In genomic region chr16:67943619-67944503, GRCh38 we compare ENCODE assay signal across 10 cellular contexts. TPM values are rescaled to one million over a fixed set of nuclear protein-coding genes. Genes with fewer than 3 reads are reported as not detected.
DNase-seq lines count a peak whose midpoint lies in the region; ATAC-seq, FAIRE-seq and TF ChIP-seq lines count a peak whose summit lies in the region.
"Had no signal": no experiment of that assay in that cellular context is flagged by ENCODE, and none has a peak within 500 bp of the region (broad histone marks: within the 10 kb centered on the region; RNA-seq: fewer than 3 reads in every experiment).

LCAT (minus strand) TSS chr16:67944120; CDS start chr16:67944101, 19 bp downstream.

- no peaks in the 10 kb centered on the region for H3K9me3 ChIP-seq in astrocyte (ENCODE audit: insufficient read depth, low read depth, low read length)
- H3K9me3 ChIP-seq in sigmoid colon = no peaks in the 10 kb centered on the region
- no peaks in the 10 kb centered on the region for H3K9me3 ChIP-seq in BE2C

- no peak for ATAC-seq in GM18861 (IDR thresholded peaks at IDR 0.05; ENCODE audit: unreplicated experiment)
- ATAC-seq: PC-3 had no signal

- H3K27me3 ChIP-seq in astrocyte (ENCODE audit: insufficient read depth, low read length) = no peaks in the 10 kb centered on the region
- H3K27me3 ChIP-seq in sigmoid colon = no peaks in the 10 kb centered on the region
- no peaks in the 10 kb centered on the region for H3K27me3 ChIP-seq in BE2C

- peaks cover 50% of the 10 kb centered on the region for H3K36me3 ChIP-seq in astrocyte (ENCODE audit: insufficient read depth, low read length)
- H3K36me3 ChIP-seq in sigmoid colon = peaks cover 38 to 78% (median 51%) of the 10 kb centered on the region in 4 donors
- no peaks in the 10 kb centered on the region for H3K36me3 ChIP-seq in BE2C

- peaks cover 13% of the 10 kb centered on the region for H3K27me3 Mint-ChIP-seq in HFFc6 (ENCODE audit: insufficient read depth)
- H3K27me3 Mint-ChIP-seq in astrocyte (ENCODE audit: low read depth, unreplicated experiment) = no peaks in the 10 kb centered on the region
- H3K27me3 Mint-ChIP-seq: dendritic cell treated with granulocyte-macrophage colony-stimulating factor and Interleukin-4, amounts not matched to agents 40 ng/mL and 50 ng/mL, for 4 days had no signal

- H3K4me2 ChIP-seq in astrocyte (ENCODE audit: low read length) = peak within 1 kb of the TSS; percentile 25

- H3K79me2 ChIP-seq in astrocyte (ENCODE audit: insufficient read depth, low read length) = peaks cover 14% of the 10 kb centered on the region

- TF ChIP-seq CTCF in HFFc6 (IDR thresholded peaks at IDR 0.05) = no peak
- no peak for TF ChIP-seq CTCF in astrocyte (IDR thresholded peaks at IDR 0.05; ENCODE audit: insufficient read depth, low read depth, low read length)
- no peak for TF ChIP-seq CTCF in sigmoid colon (IDR thresholded peaks at IDR 0.05)
- TF ChIP-seq CTCF in BE2C (IDR thresholded peaks at IDR 0.05; ENCODE audit: low read depth, low read length) = no peak

- peak within 1 kb of the TSS; percentile 27 for H3K9ac ChIP-seq in astrocyte (ENCODE audit: low read length)

- TF ChIP-seq EP300 in sigmoid colon (IDR thresholded peaks at IDR 0.05) = no peak

- H3K36me3 Mint-ChIP-seq in HFFc6 (ENCODE audit: low read depth) (peaks cover 21% of the 10 kb centered on the region; the same call in 1 of the 2 replicates), astrocyte (ENCODE audit: low read depth, unreplicated experiment) (peaks cover 13% of the 10 kb centered on the region)

- no peak for DNase-seq in HFFc6
- DNase-seq in astrocyte (ENCODE audit: low read depth) = no peak
- DNase-seq in hippocampal formation (lab: John Stamatoyannopoulos, UW) = peak; percentile 70 to 85
- peak; percentile 92 for DNase-seq in sigmoid colon
- no peak for DNase-seq in BE2C
- no peak for DNase-seq in NCI-H1417 treated with DMSO at 0.1 percent for 48 hours (lab: John Stamatoyannopoulos, UW)
- no peak for DNase-seq in NCI-H1436 treated with DMSO at 0.1 percent for 48 hours (lab: John Stamatoyannopoulos, UW)
- DNase-seq: PC-3 had no signal

- H4K20me1 ChIP-seq in astrocyte (ENCODE audit: insufficient read depth, low read length) = peaks cover 89% of the 10 kb centered on the region

- H3K4me3 ChIP-seq in astrocyte (ENCODE audit: insufficient read depth, low read depth, low read length) (no peak within 1 kb of the TSS), sigmoid colon (peak within 1 kb of the TSS in 2 of 4 donors; percentile 6 to 7), BE2C (ENCODE audit: low read depth, low read length) (no peak within 1 kb of the TSS)

- 26 to 70% methylated on average over 23 of the region's 23 CpGs for WGBS in sigmoid colon, 2 donors

- H3K4me1 Mint-ChIP-seq in HFFc6 (ENCODE audit: low read depth) (no peaks in the 10 kb centered on the region), astrocyte (ENCODE audit: low read depth, unreplicated experiment) (no peaks in the 10 kb centered on the region)

- peaks cover 15% of the 10 kb centered on the region for H3K4me1 ChIP-seq in astrocyte (ENCODE audit: insufficient read depth, low read length)
- peaks cover 0 to 46% (median 38%) of the 10 kb centered on the region in 4 donors for H3K4me1 ChIP-seq in sigmoid colon
- H3K4me1 ChIP-seq in BE2C = peaks cover 7% of the 10 kb centered on the region

- intact Hi-C loops in sigmoid colon (cut with DNase I) = no loop called here

- no peaks in the 10 kb centered on the region for H3K9me3 Mint-ChIP-seq in HFFc6
- H3K9me3 Mint-ChIP-seq in astrocyte (ENCODE audit: unreplicated experiment) = no peaks in the 10 kb centered on the region
- H3K9me3 Mint-ChIP-seq: dendritic cell treated with granulocyte-macrophage colony-stimulating factor and Interleukin-4, amounts not matched to agents 40 ng/mL and 50 ng/mL, for 4 days had no signal

- H3K4me3 Mint-ChIP-seq in HFFc6 = no peak within 1 kb of the TSS
- H3K4me3 Mint-ChIP-seq in astrocyte (ENCODE audit: unreplicated experiment) = no peak within 1 kb of the TSS
- H3K4me3 Mint-ChIP-seq: dendritic cell treated with granulocyte-macrophage colony-stimulating factor and Interleukin-4, amounts not matched to agents 40 ng/mL and 50 ng/mL, for 4 days had no signal

- H3K27ac ChIP-seq in astrocyte (ENCODE audit: low read depth, low read length) = no peak within 1 kb of the TSS
- peak within 1 kb of the TSS; percentile 70 to 85 (median 84) for H3K27ac ChIP-seq in sigmoid colon

- H3K27ac Mint-ChIP-seq in HFFc6 (no peak within 1 kb of the TSS), astrocyte (ENCODE audit: unreplicated experiment) (peak within 1 kb of the TSS; percentile 4)
- H3K27ac Mint-ChIP-seq: dendritic cell treated with granulocyte-macrophage colony-stimulating factor and Interleukin-4, amounts not matched to agents 40 ng/mL and 50 ng/mL, for 4 days had no signal

- H2AFZ ChIP-seq in astrocyte (ENCODE audit: low read depth, low read length) = no peak within 1 kb of the TSS

- TF ChIP-seq POLR2A in sigmoid colon (IDR thresholded peaks at IDR 0.05) = no peak

- FAIRE-seq in astrocyte (lab: Jason Lieb, UNC) = no peak

RNA-seq across cellular contexts. Expression of gene LCAT, which starts in this region (rescaled TPM):
- 10 to 100 TPM; 17.6 to 21.8 (median 19.8) TPM for total RNA-seq in HFFc6 (2021; fragmentation: NEBNext Ultra II Directional; extraction: Animal tissue kit (Norgen Biotek cat#: 25700))
- 33.7 and 37.9 TPM in 2 replicates for total RNA-seq in astrocyte
- total RNA-seq in sigmoid colon = 10 to 100 TPM; 10.4 to 31.0 (median 15.2) TPM
- 1 to 10 TPM in 2 of 3 donors, under 1 TPM in 1; 0.60 to 5.5 (median 1.6) TPM for polyA plus RNA-seq in sigmoid colon
- polyA plus RNA-seq in BE2C (2012; ENCODE audit: insufficient read depth, insufficient read length, low read depth) = 3.6 TPM

Comparison
In these comparisons a context has a peak if more than half of its experiments do, and no peak if none do; other contexts are left out.
1. DNase-seq: peak in hippocampal formation (2 of 2) and sigmoid colon (single experiment); none in HFFc6 (single experiment), astrocyte (single experiment), BE2C (single experiment), NCI-H1417 treated with DMSO at 0.1 percent for 48 hours (single experiment) and NCI-H1436 treated with DMSO at 0.1 percent for 48 hours (single experiment).